Comparison of ENCODE assay signal across 7 cellular contexts in the genomic region with DNA sequence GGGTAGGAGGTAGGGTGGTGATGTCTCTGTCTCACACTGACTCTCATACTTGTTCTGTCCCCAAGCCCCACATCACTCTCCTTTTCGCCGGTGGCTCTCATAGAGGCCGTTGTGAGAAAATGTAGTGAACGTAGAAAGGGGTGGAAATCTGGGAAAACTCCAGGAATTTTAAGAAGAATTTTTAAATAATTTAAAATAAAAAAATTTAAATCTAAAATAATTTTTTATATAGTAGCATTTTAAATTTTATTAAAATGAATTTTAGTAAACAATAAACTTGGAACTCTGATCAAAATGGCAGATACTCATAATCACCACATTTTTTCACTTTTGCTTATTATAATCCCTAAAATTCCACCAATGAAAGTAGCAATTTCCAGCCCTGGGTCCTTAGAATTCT.
"Had no signal": no experiment of that assay in that cellular context is flagged by ENCODE, and none has a peak within 500 bp of the region (broad histone marks: within the 10 kb centered on the region; RNA-seq: fewer than 3 reads in every experiment).

No MANE protein-coding gene starts in this region.

- ATAC-seq: HepG2, K562 had no signal

- H3K27me3 Mint-ChIP-seq: IgD-negative memory B cell had no signal

- H3K4me1 Mint-ChIP-seq: IgD-negative memory B cell had no signal

- H3K27ac Mint-ChIP-seq: IgD-negative memory B cell had no signal

- DNase-seq: IMR-90, KBM-7, KG1 had no signal

- H3K4me3 Mint-ChIP-seq: IgD-negative memory B cell had no signal

- FAIRE-seq: HepG2, HTR-8/SVneo, K562 had no signal
